ENCODE assay signal across 9 cellular contexts in the genomic region with DNA sequence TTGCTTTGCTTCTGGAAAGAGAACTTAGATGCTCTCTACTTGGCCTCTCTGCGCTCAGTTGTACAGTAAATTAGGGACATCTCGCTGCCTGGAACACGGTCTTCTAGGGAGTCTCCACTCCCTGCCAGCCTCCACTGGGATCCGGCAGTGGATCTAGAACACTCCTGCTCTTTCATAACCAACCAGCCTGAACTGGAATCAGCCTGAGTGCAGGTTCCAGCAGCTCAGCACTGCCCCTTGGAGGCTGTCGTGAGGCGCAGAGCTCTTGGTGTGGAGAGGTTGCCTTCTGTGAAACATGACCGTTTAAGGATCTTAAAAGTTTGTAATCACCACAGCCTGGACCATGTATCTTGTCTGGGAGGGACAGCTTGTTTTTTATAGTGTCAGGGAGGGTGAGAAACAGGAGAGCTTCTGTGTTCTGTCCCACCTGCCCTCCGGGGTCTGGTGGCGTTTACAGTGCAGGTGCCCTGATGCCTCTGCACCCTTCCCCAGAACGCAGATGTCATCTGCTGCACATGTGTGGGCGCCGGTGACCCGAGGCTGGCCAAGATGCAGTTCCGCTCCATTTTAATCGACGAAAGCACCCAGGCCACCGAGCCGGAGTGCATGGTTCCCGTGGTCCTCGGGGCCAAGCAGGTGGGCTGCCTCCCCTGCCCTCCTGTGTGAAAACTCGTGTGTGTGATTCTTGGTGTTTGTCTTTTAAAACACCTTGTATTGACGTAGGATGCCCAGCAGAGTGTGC. TPM values are rescaled to one million over a fixed set of nuclear protein-coding genes. Genes with fewer than 3 reads are reported as not detected.
A peak's percentile ranks its signal among the peaks of the same experiment; 100 is the strongest.
DNase-seq lines count a peak whose midpoint lies in the region; ATAC-seq, FAIRE-seq and TF ChIP-seq lines count a peak whose summit lies in the region.
"Had no signal": no experiment of that assay in that cellular context is flagged by ENCODE, and none has a peak within 500 bp of the region (broad histone marks: within the 10 kb centered on the region; RNA-seq: fewer than 3 reads in every experiment).

No MANE protein-coding gene starts in this region.

- no peaks in the 10 kb centered on the region for H3K4me1 Mint-ChIP-seq in GM23338

- H3K4me2 ChIP-seq in GM23338 (no peak overlapping the region), SK-N-SH (no peak overlapping the region)

- H3K27ac ChIP-seq in GM23338 (ENCODE audit: low read depth) (no peak overlapping the region), SK-N-SH (ENCODE audit: low read depth in 2 of 2, low read length in 1 of 2) (no peak overlapping the region; a peak in 1 of 4 replicates)

- H3K4me3 ChIP-seq in GM23338: no peak overlapping the region
- H3K4me3 ChIP-seq in SK-N-SH (ENCODE audit: low read depth in 2 of 2, low read length in 1 of 2): no peak overlapping the region

- CTCF ChIA-PET in SK-N-SH (lab: Yijun Ruan, JAX): interaction anchor here (0.6 to 16.0 kb wide), 13 partner anchors 7 to 406 kb away, joined by 3 to 201 read pairs (median 4); a partner anchor contains a TSS

- no peaks in the 10 kb centered on the region for H3K9me3 Mint-ChIP-seq in GM23338

- no peaks in the 10 kb centered on the region for H3K27me3 Mint-ChIP-seq in GM23338 (ENCODE audit: insufficient read depth, low read depth, poor library complexity)

- H3K27ac Mint-ChIP-seq in GM23338: peak overlapping the region; percentile 56; the same call in 1 of the 2 replicates

- TF ChIP-seq CTCF in GM23338 (conservative IDR thresholded peaks at IDR 0.05; ENCODE audit: low read depth in 2 of 2) (peak; percentile 27 to 55), SK-N-SH (IDR thresholded peaks at IDR 0.05) (peak; percentile 47)

- POLR2A ChIA-PET in SK-N-SH (lab: Yijun Ruan, JAX): interaction anchor here (1.0 kb wide), 1 partner anchor 9 kb away, joined by 4 read pairs; no protein-coding TSS in a partner anchor

- no peak overlapping the region for H3K9ac ChIP-seq in SK-N-SH

- 91% methylated on average over 22 of the region's 22 CpGs for WGBS in SK-N-SH (ENCODE audit: low lambda C conversion rate)

- no peaks in the 10 kb centered on the region for H3K4me1 ChIP-seq in GM23338 (ENCODE audit: insufficient read depth)
- peaks cover 0 to 3% of the 10 kb centered on the region in 2 experiments; a peak in 1 of 4 replicates for H3K4me1 ChIP-seq in SK-N-SH (ENCODE audit: control insufficient read depth in 1 of 2, insufficient read depth in 2 of 2, low read depth in 1 of 2, low read length in 1 of 2)

- H2AFZ ChIP-seq in GM23338: no peak overlapping the region
- H2AFZ ChIP-seq in SK-N-SH (ENCODE audit: low read depth): no peak overlapping the region

- no peaks in the 10 kb centered on the region for H3K9me3 ChIP-seq in SK-N-SH

- H3K27me3 ChIP-seq in GM23338 (ENCODE audit: insufficient read depth) (no peaks in the 10 kb centered on the region), SK-N-SH (ENCODE audit: insufficient read depth) (no peaks in the 10 kb centered on the region)

- H3K4me3 Mint-ChIP-seq in GM23338: no peak overlapping the region

- peaks cover 36% of the 10 kb centered on the region for H3K36me3 ChIP-seq in GM23338 (ENCODE audit: insufficient read depth)
- H3K36me3 ChIP-seq in SK-N-SH (replicated peaks in 1 of 2; ENCODE audit: control insufficient read depth in 1 of 2, insufficient read depth in 2 of 2, low read length in 1 of 2): peaks cover 38 to 99% of the 10 kb centered on the region in 2 experiments

- ATAC-seq in GM23338 (peak; percentile 70), HG02885 (IDR thresholded peaks at IDR 0.05; ENCODE audit: poor library complexity, unreplicated experiment) (no peak), HG02642 (IDR thresholded peaks at IDR 0.05; ENCODE audit: poor library complexity, unreplicated experiment) (no peak)

- TF ChIP-seq EP300 in SK-N-SH (IDR thresholded peaks at IDR 0.05; ENCODE audit: borderline replicate concordance in 1 of 2, low read depth in 1 of 2, low read length in 1 of 2): no peak

- DNase-seq in GM23338 (ENCODE audit: low spot score): peak; percentile 43
- DNase-seq in SK-N-SH: peak; percentile 63
- DNase-seq in frontal cortex (ENCODE audit: low spot score in 2 of 2): peak; percentile 82 to 86
- DNase-seq in renal cortical epithelial cell (ENCODE audit: low read depth): peak; percentile 45
- DNase-seq in NCI-H1694 (lab: John Stamatoyannopoulos, UW): no peak
- DNase-seq: MM.1S had no signal

- peaks cover 79% of the 10 kb centered on the region for H3K36me3 Mint-ChIP-seq in GM23338 (ENCODE audit: low read depth)

- peak; percentile 68 for TF ChIP-seq RAD21 in SK-N-SH (IDR thresholded peaks at IDR 0.05; ENCODE audit: low read length)

- no peak for FAIRE-seq in frontal cortex (lab: Jason Lieb, UNC)
- FAIRE-seq: islet of Langerhans had no signal

- peaks cover 20% of the 10 kb centered on the region for H4K20me1 ChIP-seq in GM23338 (replicated peaks; ENCODE audit: insufficient read depth)
- H4K20me1 ChIP-seq in SK-N-SH (ENCODE audit: insufficient read depth): peaks cover 10% of the 10 kb centered on the region; the same call in 1 of the 2 replicates

- H3K9me2 ChIP-seq in GM23338 (ENCODE audit: insufficient read depth) (no peaks in the 10 kb centered on the region), SK-N-SH (no peaks in the 10 kb centered on the region)

- H3F3A ChIP-seq in GM23338 (replicated peaks; ENCODE audit: low read depth) (no peaks in the 10 kb centered on the region), SK-N-SH (replicated peaks; ENCODE audit: insufficient read depth) (no peaks in the 10 kb centered on the region)

- no peaks in the 10 kb centered on the region for H3K79me2 ChIP-seq in GM23338 (replicated peaks; ENCODE audit: insufficient read depth)
- H3K79me2 ChIP-seq in SK-N-SH (ENCODE audit: insufficient read depth): peaks cover 17% of the 10 kb centered on the region; the same call in 1 of the 2 replicates

TF ChIP-seq in GM23338, 12 proteins besides CTCF, POLR2A, EP300 and RAD21:
- no peak for TF ChIP-seq CREB1 (CRISPR knock-in tag; IDR thresholded peaks at IDR 0.05; ENCODE audit: low read depth)
- TF ChIP-seq EZH2 (IDR thresholded peaks at IDR 0.05; ENCODE audit: low read depth, unreplicated experiment): no peak
- TF ChIP-seq, protein P1, sequence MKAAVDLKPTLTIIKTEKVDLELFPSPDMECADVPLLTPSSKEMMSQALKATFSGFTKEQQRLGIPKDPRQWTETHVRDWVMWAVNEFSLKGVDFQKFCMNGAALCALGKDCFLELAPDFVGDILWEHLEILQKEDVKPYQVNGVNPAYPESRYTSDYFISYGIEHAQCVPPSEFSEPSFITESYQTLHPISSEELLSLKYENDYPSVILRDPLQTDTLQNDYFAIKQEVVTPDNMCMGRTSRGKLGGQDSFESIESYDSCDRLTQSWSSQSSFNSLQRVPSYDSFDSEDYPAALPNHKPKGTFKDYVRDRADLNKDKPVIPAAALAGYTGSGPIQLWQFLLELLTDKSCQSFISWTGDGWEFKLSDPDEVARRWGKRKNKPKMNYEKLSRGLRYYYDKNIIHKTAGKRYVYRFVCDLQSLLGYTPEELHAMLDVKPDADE (IDR thresholded peaks at IDR 0.05): no peak
- TF ChIP-seq STAT1 (IDR thresholded peaks at IDR 0.05; ENCODE audit: unreplicated experiment): no peak
- TF ChIP-seq NANOG (IDR thresholded peaks at IDR 0.05; ENCODE audit: borderline replicate concordance): no peak

TF ChIP-seq in SK-N-SH, 30 proteins besides CTCF, POLR2A, EP300 and RAD21:
- TF ChIP-seq JUND (IDR thresholded peaks at IDR 0.05) (no peak), SMC3 (IDR thresholded peaks at IDR 0.05; ENCODE audit: low read depth, low read length) (peak; percentile 51; the same call in 1 of the 2 replicates)
TF ChIP-seq in SK-N-SH: peak in this region for 1.

RNA-seq across cellular contexts. Expression of a gene that starts 24.8 kb away (rescaled TPM):
- 81.9 and 138 TPM in 2 replicates for total RNA-seq in GM23338 (2014; rRNA removed; shearing (Covaris generic))
- polyA plus RNA-seq in GM23338 (2016; fragmentation: Nextera tagmentation; extraction: Ambion mirVana) (13.8 and 14.3 TPM in 2 replicates), SK-N-SH (2012; rRNA removed) (20.3 and 33.3 TPM in 2 replicates)
- polyA plus RNA-seq in SK-N-SH (2012; cell fraction: cytosol; rRNA removed): 15.1 and 18.6 TPM in 2 replicates
- 79.6 and 83.0 TPM in 2 replicates for polyA plus RNA-seq in SK-N-SH (2012; cell fraction: nucleus; rRNA removed)
- total RNA-seq in frontal cortex (38.3 TPM), renal cortical epithelial cell (42.2 and 106 TPM in 2 replicates)

RNA-seq across cellular contexts. Expression of a gene that starts 39.4 kb away (rescaled TPM):
- 11.1 and 11.7 TPM in 2 replicates for total RNA-seq in GM23338 (2014; rRNA removed; shearing (Covaris generic))
- 12.2 and 15.9 TPM in 2 replicates for polyA plus RNA-seq in GM23338 (2016; fragmentation: Nextera tagmentation; extraction: Ambion mirVana)
- 5.4 and 7.3 TPM in 2 replicates for polyA plus RNA-seq in SK-N-SH (2012; rRNA removed)
- 3.7 and 5.1 TPM in 2 replicates for polyA plus RNA-seq in SK-N-SH (2012; cell fraction: cytosol; rRNA removed)
- 6.2 and 6.4 TPM in 2 replicates for polyA plus RNA-seq in SK-N-SH (2012; cell fraction: nucleus; rRNA removed)
- 21.2 TPM for total RNA-seq in frontal cortex
- 0.40 and 1.0 TPM in 2 replicates for total RNA-seq in renal cortical epithelial cell
